Comparison of ENCODE assay signal across 2 cellular contexts in genomic region chr14:74508844-74509428, GRCh38.
TF ChIP-seq lines count a peak whose summit lies in the region.

No MANE protein-coding gene starts in this region.

TF ChIP-seq in HEK293, 187 proteins besides CTCF, POLR2A, EP300 and RAD21 (continues in another document):
- no peak for TF ChIP-seq ZNF580 (tag by site-specific recombination; IDR thresholded peaks at IDR 0.05)
- TF ChIP-seq ZNF555 (tag by site-specific recombination; conservative IDR thresholded peaks at IDR 0.05) = no peak
- no peak for TF ChIP-seq ZNF544 (tag by site-specific recombination; IDR thresholded peaks at IDR 0.05)
- no peak for TF ChIP-seq SP7 (tag by site-specific recombination; IDR thresholded peaks at IDR 0.05)
- TF ChIP-seq GLIS2 (tag by site-specific recombination; IDR thresholded peaks at IDR 0.05) = 0 out of 2 replicates have a peak, but pooled peaks have one; percentile 31
- no peak for TF ChIP-seq HOXD13 (CRISPR knock-in tag; IDR thresholded peaks at IDR 0.05; ENCODE audit: borderline replicate concordance)
- TF ChIP-seq SCRT2 (tag by site-specific recombination; IDR thresholded peaks at IDR 0.05) = no peak
- no peak for TF ChIP-seq ZNF76 (tag by site-specific recombination; IDR thresholded peaks at IDR 0.05; ENCODE audit: borderline replicate concordance, low read depth)
- peak; percentile 62; the same call in 1 of the 2 replicates for TF ChIP-seq ZIC2 (tag by site-specific recombination; IDR thresholded peaks at IDR 0.05)
- TF ChIP-seq SCRT1 (tag by site-specific recombination; IDR thresholded peaks at IDR 0.05; ENCODE audit: borderline replicate concordance) = no peak
- no peak for TF ChIP-seq HOXA7 (CRISPR knock-in tag; IDR thresholded peaks at IDR 0.05; ENCODE audit: borderline replicate concordance)
- TF ChIP-seq, protein P1, sequence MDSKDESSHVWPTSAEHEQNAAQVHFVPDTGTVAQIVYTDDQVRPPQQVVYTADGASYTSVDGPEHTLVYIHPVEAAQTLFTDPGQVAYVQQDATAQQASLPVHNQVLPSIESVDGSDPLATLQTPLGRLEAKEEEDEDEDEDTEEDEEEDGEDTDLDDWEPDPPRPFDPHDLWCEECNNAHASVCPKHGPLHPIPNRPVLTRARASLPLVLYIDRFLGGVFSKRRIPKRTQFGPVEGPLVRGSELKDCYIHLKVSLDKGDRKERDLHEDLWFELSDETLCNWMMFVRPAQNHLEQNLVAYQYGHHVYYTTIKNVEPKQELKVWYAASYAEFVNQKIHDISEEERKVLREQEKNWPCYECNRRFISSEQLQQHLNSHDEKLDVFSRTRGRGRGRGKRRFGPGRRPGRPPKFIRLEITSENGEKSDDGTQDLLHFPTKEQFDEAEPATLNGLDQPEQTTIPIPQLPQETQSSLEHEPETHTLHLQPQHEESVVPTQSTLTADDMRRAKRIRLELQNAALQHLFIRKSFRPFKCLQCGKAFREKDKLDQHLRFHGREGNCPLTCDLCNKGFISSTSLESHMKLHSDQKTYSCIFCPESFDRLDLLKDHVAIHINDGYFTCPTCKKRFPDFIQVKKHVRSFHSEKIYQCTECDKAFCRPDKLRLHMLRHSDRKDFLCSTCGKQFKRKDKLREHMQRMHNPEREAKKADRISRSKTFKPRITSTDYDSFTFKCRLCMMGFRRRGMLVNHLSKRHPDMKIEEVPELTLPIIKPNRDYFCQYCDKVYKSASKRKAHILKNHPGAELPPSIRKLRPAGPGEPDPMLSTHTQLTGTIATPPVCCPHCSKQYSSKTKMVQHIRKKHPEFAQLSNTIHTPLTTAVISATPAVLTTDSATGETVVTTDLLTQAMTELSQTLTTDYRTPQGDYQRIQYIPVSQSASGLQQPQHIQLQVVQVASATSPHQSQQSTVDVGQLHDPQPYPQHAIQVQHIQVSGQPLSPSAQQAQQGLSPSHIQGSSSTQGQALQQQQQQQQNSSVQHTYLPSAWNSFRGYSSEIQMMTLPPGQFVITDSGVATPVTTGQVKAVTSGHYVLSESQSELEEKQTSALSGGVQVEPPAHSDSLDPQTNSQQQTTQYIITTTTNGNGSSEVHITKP (tag by site-specific recombination; IDR thresholded peaks at IDR 0.05) = no peak
- no peak for TF ChIP-seq ZBTB7A (tag by site-specific recombination; IDR thresholded peaks at IDR 0.05; ENCODE audit: low read depth)
- TF ChIP-seq, protein P2, sequence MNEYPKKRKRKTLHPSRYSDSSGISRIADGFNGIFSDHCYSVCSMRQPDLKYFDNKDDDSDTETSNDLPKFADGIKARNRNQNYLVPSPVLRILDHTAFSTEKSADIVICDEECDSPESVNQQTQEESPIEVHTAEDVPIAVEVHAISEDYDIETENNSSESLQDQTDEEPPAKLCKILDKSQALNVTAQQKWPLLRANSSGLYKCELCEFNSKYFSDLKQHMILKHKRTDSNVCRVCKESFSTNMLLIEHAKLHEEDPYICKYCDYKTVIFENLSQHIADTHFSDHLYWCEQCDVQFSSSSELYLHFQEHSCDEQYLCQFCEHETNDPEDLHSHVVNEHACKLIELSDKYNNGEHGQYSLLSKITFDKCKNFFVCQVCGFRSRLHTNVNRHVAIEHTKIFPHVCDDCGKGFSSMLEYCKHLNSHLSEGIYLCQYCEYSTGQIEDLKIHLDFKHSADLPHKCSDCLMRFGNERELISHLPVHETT (tag by site-specific recombination; IDR thresholded peaks at IDR 0.05) = no peak
- no peak for TF ChIP-seq RBAK (tag by site-specific recombination; IDR thresholded peaks at IDR 0.05)
- TF ChIP-seq ZBTB17 (tag by site-specific recombination; IDR thresholded peaks at IDR 0.05) = no peak
- peak; percentile 93 for TF ChIP-seq GLIS1 (tag by site-specific recombination; IDR thresholded peaks at IDR 0.05)
- TF ChIP-seq, protein P3, sequence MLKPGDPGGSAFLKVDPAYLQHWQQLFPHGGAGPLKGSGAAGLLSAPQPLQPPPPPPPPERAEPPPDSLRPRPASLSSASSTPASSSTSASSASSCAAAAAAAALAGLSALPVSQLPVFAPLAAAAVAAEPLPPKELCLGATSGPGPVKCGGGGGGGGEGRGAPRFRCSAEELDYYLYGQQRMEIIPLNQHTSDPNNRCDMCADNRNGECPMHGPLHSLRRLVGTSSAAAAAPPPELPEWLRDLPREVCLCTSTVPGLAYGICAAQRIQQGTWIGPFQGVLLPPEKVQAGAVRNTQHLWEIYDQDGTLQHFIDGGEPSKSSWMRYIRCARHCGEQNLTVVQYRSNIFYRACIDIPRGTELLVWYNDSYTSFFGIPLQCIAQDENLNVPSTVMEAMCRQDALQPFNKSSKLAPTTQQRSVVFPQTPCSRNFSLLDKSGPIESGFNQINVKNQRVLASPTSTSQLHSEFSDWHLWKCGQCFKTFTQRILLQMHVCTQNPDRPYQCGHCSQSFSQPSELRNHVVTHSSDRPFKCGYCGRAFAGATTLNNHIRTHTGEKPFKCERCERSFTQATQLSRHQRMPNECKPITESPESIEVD (tag by site-specific recombination; IDR thresholded peaks at IDR 0.05) = no peak
- TF ChIP-seq, protein P4, sequence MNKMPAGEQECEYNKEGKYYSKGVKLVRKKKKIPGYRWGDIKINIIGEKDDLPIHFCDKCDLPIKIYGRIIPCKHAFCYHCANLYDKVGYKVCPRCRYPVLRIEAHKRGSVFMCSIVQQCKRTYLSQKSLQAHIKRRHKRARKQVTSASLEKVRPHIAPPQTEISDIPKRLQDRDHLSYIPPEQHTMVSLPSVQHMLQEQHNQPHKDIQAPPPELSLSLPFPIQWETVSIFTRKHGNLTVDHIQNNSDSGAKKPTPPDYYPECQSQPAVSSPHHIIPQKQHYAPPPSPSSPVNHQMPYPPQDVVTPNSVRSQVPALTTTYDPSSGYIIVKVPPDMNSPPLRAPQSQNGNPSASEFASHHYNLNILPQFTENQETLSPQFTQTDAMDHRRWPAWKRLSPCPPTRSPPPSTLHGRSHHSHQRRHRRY (tag by site-specific recombination; IDR thresholded peaks at IDR 0.05) = no peak
- TF ChIP-seq ZBTB20 (tag by site-specific recombination; IDR thresholded peaks at IDR 0.05) = no peak

TF ChIP-seq in H1, 55 proteins besides CTCF, POLR2A, EP300 and RAD21:
- TF ChIP-seq BACH1 (IDR thresholded peaks at IDR 0.05; ENCODE audit: low read length) (no peak), GABPA (IDR thresholded peaks at IDR 0.05; ENCODE audit: borderline replicate concordance, insufficient read depth, low read length) (no peak), CHD2 (IDR thresholded peaks at IDR 0.05; ENCODE audit: low read length) (no peak), HDAC6 (IDR thresholded peaks at IDR 0.05; ENCODE audit: low read depth, low read length) (no peak), EGR1 (IDR thresholded peaks at IDR 0.05; ENCODE audit: borderline replicate concordance, low read depth, low read length) (no peak), KDM5A (IDR thresholded peaks at IDR 0.05; ENCODE audit: low read length) (no peak), CHD1 (IDR thresholded peaks at IDR 0.05; ENCODE audit: low read depth, low read length) (no peak), ATF3 (IDR thresholded peaks at IDR 0.05; ENCODE audit: insufficient read depth, low read depth, low read length) (no peak), POLR2AphosphoS5 (IDR thresholded peaks at IDR 0.05; ENCODE audit: low read depth, low read length) (no peak), FOSL1 (IDR thresholded peaks at IDR 0.05; ENCODE audit: insufficient read depth, low read depth, low read length) (no peak), SRF (IDR thresholded peaks at IDR 0.05; ENCODE audit: low read depth, low read length) (no peak), SIN3A (conservative IDR thresholded peaks at IDR 0.05 in 1 of 2, IDR thresholded peaks at IDR 0.05 in 1 of 2; ENCODE audit: low read depth in 1 of 2, low read length in 2 of 2) (no peak; a peak in 1 of 4 replicates), SUZ12 (IDR thresholded peaks at IDR 0.05; ENCODE audit: low read length) (no peak), BCL11A (IDR thresholded peaks at IDR 0.05; ENCODE audit: low read depth in 2 of 2, low read length in 2 of 2) (no peak), EZH2 (IDR thresholded peaks at IDR 0.05; ENCODE audit: low read depth, low read length, severe bottlenecking) (no peak), KDM1A (IDR thresholded peaks at IDR 0.05; ENCODE audit: borderline replicate concordance, low read length) (no peak), MAFK (IDR thresholded peaks at IDR 0.05; ENCODE audit: low read depth, low read length) (no peak), CTBP2 (IDR thresholded peaks at IDR 0.05; ENCODE audit: borderline replicate concordance, insufficient read depth, insufficient read length, low read length) (no peak), ZNF274 (IDR thresholded peaks at IDR 0.05; ENCODE audit: borderline replicate concordance, extremely low read depth, low read length) (no peak)
- TF ChIP-seq, protein P5, sequence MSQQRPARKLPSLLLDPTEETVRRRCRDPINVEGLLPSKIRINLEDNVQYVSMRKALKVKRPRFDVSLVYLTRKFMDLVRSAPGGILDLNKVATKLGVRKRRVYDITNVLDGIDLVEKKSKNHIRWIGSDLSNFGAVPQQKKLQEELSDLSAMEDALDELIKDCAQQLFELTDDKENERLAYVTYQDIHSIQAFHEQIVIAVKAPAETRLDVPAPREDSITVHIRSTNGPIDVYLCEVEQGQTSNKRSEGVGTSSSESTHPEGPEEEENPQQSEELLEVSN (IDR thresholded peaks at IDR 0.05) = no peak
